Comparison of ENCODE assay signal across 20 cellular contexts in the genomic region with DNA sequence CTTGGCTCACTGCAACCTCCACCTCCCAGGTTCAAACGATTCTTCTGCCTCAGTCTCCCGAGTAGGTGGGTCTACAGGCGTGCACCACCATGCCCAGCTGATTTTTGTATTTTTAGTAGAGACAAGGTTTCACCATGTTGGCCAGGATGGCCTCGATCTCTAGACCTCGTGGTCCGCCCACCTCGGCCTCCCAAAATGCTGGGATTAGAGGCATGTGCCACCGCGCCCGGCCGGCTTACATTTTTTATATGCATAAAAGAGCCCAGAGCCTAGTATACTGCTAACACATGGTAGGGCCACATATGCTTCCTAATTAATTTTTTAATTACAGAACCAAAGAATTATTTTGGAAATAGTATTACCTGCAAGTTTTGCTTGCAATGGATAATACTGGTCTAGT.
DNase-seq lines count a peak whose midpoint lies in the region; ATAC-seq and TF ChIP-seq lines count a peak whose summit lies in the region.
"Had no signal": no experiment of that assay in that cellular context is flagged by ENCODE, and none has a peak within 500 bp of the region (broad histone marks: within the 10 kb centered on the region; RNA-seq: fewer than 3 reads in every experiment).

No MANE protein-coding gene starts in this region.

- no peak overlapping the region for H3K4me3 ChIP-seq in right cardiac atrium (ENCODE audit: low read length)
- no peak overlapping the region for H3K4me3 ChIP-seq in lower lobe of right lung
- no peak overlapping the region for H3K4me3 ChIP-seq in sigmoid colon
- no peak overlapping the region for H3K4me3 ChIP-seq in dorsolateral prefrontal cortex
- H3K4me3 ChIP-seq: A549; BLaER1 treated with 17β-estradiol and CSF1 and Interleukin-3, amounts not matched to agents 10 nM and 100 nM had no signal

- 94% methylated on average over 11 of the region's 11 CpGs for WGBS in right cardiac atrium
- 87 to 94% methylated on average over 11 of the region's 11 CpGs for WGBS in sigmoid colon, 2 donors

- H3K27me3 ChIP-seq in right cardiac atrium (ENCODE audit: control insufficient read depth, insufficient read depth) (no peaks in the 10 kb centered on the region), lower lobe of right lung (ENCODE audit: low read depth) (no peaks in the 10 kb centered on the region), sigmoid colon (no peaks in the 10 kb centered on the region), dorsolateral prefrontal cortex (peaks cover 0 to 3% (median 0%) of the 10 kb centered on the region in 45 donors)
- H3K27me3 ChIP-seq: BLaER1 treated with 17β-estradiol and CSF1 and Interleukin-3, amounts not matched to agents 10 nM and 100 nM had no signal

- peaks cover 3% of the 10 kb centered on the region for H3K9me3 Mint-ChIP-seq in activated CD4-positive, alpha-beta T cell treated with anti-CD3 and anti-CD28 coated beads, Interleukin-2, amount 10 ng/mL, durations not matched to agents 24 days and 14 days
- H3K9me3 Mint-ChIP-seq: CD4-positive, alpha-beta T cell had no signal

- H3K27me3 Mint-ChIP-seq in activated CD4-positive, alpha-beta T cell treated with anti-CD3 and anti-CD28 coated beads, Interleukin-2, amount 10 ng/mL, durations not matched to agents 24 days and 14 days = no peaks in the 10 kb centered on the region
- H3K27me3 Mint-ChIP-seq: B cell; CD4-positive, alpha-beta T cell had no signal

- TF ChIP-seq EP300 in sigmoid colon (IDR thresholded peaks at IDR 0.05) = no peak

- no peak overlapping the region for H3K27ac Mint-ChIP-seq in activated CD4-positive, alpha-beta T cell treated with anti-CD3 and anti-CD28 coated beads, Interleukin-2, amount 10 ng/mL, durations not matched to agents 24 days and 14 days
- H3K27ac Mint-ChIP-seq: B cell; CD4-positive, alpha-beta T cell; CD8-positive, alpha-beta T cell had no signal

- TF ChIP-seq POLR2A in sigmoid colon (IDR thresholded peaks at IDR 0.05) = no peak

- ATAC-seq in Right ventricle myocardium inferior = no peak
- ATAC-seq in right cardiac atrium = no peak
- no peak for ATAC-seq in lower lobe of right lung
- ATAC-seq: A549; CD8-positive, alpha-beta T cell had no signal

- no peak overlapping the region for H3K27ac ChIP-seq in right cardiac atrium (ENCODE audit: low read length)
- H3K27ac ChIP-seq in lower lobe of right lung = no peak overlapping the region
- H3K27ac ChIP-seq in sigmoid colon = no peak overlapping the region
- H3K27ac ChIP-seq in dorsolateral prefrontal cortex = no peak overlapping the region
- H3K27ac ChIP-seq: 22Rv1; A549; BLaER1 treated with 17β-estradiol and CSF1 and Interleukin-3, amounts not matched to agents 10 nM and 100 nM; C4-2B had no signal

- H3K9me3 ChIP-seq in right cardiac atrium (ENCODE audit: control insufficient read depth, low read length) (no peaks in the 10 kb centered on the region), lower lobe of right lung (no peaks in the 10 kb centered on the region), sigmoid colon (no peaks in the 10 kb centered on the region)
- H3K9me3 ChIP-seq: A549; BLaER1 treated with 17β-estradiol and CSF1 and Interleukin-3, amounts not matched to agents 10 nM and 100 nM; Caco-2 had no signal

- DNase-seq in Right ventricle myocardium inferior (ENCODE audit: missing footprints) = peak; percentile 53
- no peak for DNase-seq in right cardiac atrium
- peak; percentile 0 for DNase-seq in stimulated activated CD4-positive, alpha-beta T cell treated with anti-CD3 and anti-CD28 coated beads, Interleukin-4, amount 100 ng/mL, for 1 hour
- DNase-seq in stimulated activated CD4-positive, alpha-beta T cell treated with anti-CD3 and anti-CD28 coated beads, Interleukin-4, amount 100 ng/mL, for 4 hours = no peak
- DNase-seq in lower lobe of right lung = peak; percentile 32
- peak; percentile 45 for DNase-seq in sigmoid colon
- DNase-seq in dorsolateral prefrontal cortex = no peak
- no peak for DNase-seq in activated CD4-positive, alpha-beta T cell treated with anti-CD3 and anti-CD28 coated beads, Interleukin-2, amount 10 ng/mL, durations not matched to agents 24 days and 14 days
- DNase-seq: AML-193; Caco-2; Calu3; CD4-positive, alpha-beta T cell; CD8-positive, alpha-beta T cell; DMS79 treated with DMSO at 0.1 percent for 48 hours; GF-D8 had no signal

- H3K36me3 ChIP-seq in lower lobe of right lung (no peaks in the 10 kb centered on the region), sigmoid colon (no peaks in the 10 kb centered on the region)
- H3K36me3 ChIP-seq: BLaER1 treated with 17β-estradiol and CSF1 and Interleukin-3, amounts not matched to agents 10 nM and 100 nM had no signal

- H3K4me1 Mint-ChIP-seq in activated CD4-positive, alpha-beta T cell treated with anti-CD3 and anti-CD28 coated beads, Interleukin-2, amount 10 ng/mL, durations not matched to agents 24 days and 14 days = no peaks in the 10 kb centered on the region
- H3K4me1 Mint-ChIP-seq: B cell had no signal

- no peak overlapping the region for H3K4me3 Mint-ChIP-seq in activated CD4-positive, alpha-beta T cell treated with anti-CD3 and anti-CD28 coated beads, Interleukin-2, amount 10 ng/mL, durations not matched to agents 24 days and 14 days
- H3K4me3 Mint-ChIP-seq: B cell; CD4-positive, alpha-beta T cell; CD8-positive, alpha-beta T cell had no signal

- TF ChIP-seq CTCF in lower lobe of right lung (IDR thresholded peaks at IDR 0.05) (no peak), sigmoid colon (IDR thresholded peaks at IDR 0.05) (no peak), dorsolateral prefrontal cortex (IDR thresholded peaks at IDR 0.05 in 54 of 56, conservative IDR thresholded peaks at IDR 0.05 in 2 of 56; ENCODE audit: low read depth in 1 of 56, partially characterized antibody in 56 of 56) (no peak)

- intact Hi-C loops in Right ventricle myocardium inferior (cut with DNase I) = no loop called here
- intact Hi-C loops in right cardiac atrium (cut with DNase I) = no loop called here
- intact Hi-C loops in lower lobe of right lung (cut with DNase I) = no loop called here
- intact Hi-C loops in sigmoid colon (cut with DNase I) = no loop called here
- intact Hi-C loops in dorsolateral prefrontal cortex (cut with DNase I) = no loop called here
- intact Hi-C loops in activated CD4-positive, alpha-beta T cell treated with anti-CD3 and anti-CD28 coated beads, Interleukin-2, amount 10 ng/mL, durations not matched to agents 24 days and 14 days (cut with micrococcal nuclease) = no loop called here

- H3K36me3 Mint-ChIP-seq in activated CD4-positive, alpha-beta T cell treated with anti-CD3 and anti-CD28 coated beads, Interleukin-2, amount 10 ng/mL, durations not matched to agents 24 days and 14 days (ENCODE audit: low read depth) = no peaks in the 10 kb centered on the region
- H3K36me3 Mint-ChIP-seq: CD8-positive, alpha-beta T cell had no signal

- H3K4me1 ChIP-seq in right cardiac atrium (ENCODE audit: control insufficient read depth, insufficient read depth, low read length) (no peaks in the 10 kb centered on the region), lower lobe of right lung (no peaks in the 10 kb centered on the region), sigmoid colon (no peaks in the 10 kb centered on the region)
- H3K4me1 ChIP-seq: A549; BLaER1 treated with 17β-estradiol and CSF1 and Interleukin-3, amounts not matched to agents 10 nM and 100 nM; Caco-2 had no signal

Comparison
In these comparisons a context has a peak if more than half of its experiments do, and no peak if none do; other contexts are left out.
1. DNase-seq: peak in Right ventricle myocardium inferior (single experiment), stimulated activated CD4-positive, alpha-beta T cell treated with anti-CD3 and anti-CD28 coated beads, Interleukin-4, amount 100 ng/mL, for 1 hour (single experiment), lower lobe of right lung (single experiment) and sigmoid colon (single experiment); none in right cardiac atrium (0 of 3), stimulated activated CD4-positive, alpha-beta T cell treated with anti-CD3 and anti-CD28 coated beads, Interleukin-4, amount 100 ng/mL, for 4 hours (0 of 2), dorsolateral prefrontal cortex (0 of 10) and activated CD4-positive, alpha-beta T cell treated with anti-CD3 and anti-CD28 coated beads, Interleukin-2, amount 10 ng/mL, durations not matched to agents 24 days and 14 days (single experiment).